In the genomic region with DNA sequence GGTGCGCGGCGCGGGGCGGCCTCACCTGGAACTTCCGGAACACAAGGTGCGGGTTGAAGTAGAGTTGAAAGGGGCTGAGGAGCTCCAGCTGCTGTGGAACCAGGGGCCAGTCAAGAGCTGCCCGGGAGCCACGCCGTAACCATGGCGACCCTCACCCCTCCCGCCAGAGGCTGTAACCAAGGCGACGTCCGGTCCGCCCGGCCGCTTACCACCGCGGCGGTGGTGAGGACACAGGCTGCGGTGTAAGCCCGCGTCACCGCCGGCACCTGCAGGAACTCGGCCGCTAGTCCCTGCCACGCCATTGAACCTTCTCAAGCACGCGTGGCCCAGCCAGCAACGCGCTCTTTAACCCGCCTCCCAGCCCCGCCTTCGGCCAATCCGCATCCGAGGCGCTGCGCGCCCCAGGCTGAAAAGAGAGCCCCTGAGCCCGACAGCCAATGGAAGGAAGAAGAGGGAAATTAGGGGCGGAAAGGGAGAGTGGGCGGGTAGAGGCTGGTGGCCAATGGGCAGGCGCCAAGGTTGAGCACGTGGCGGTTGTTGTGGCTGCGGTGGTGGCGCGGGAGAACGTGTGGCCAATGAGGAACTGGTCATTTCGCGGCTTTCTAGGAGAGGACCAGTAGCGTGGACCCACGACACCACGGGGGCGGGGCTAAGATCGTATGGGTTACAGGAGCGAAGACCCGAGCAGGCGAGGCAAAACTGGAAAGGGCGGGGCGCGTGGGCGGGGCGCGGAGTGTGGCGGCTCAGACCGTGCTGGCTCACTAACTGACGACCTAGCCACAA, we compare ENCODE assay signal across 8 cellular contexts. TPM values are rescaled to one million over a fixed set of nuclear protein-coding genes. Genes with fewer than 3 reads are reported as not detected.
DNase-seq lines count a peak whose midpoint lies in the region; ATAC-seq and TF ChIP-seq lines count a peak whose summit lies in the region.

Gene DERL3 (minus strand): TSS at position 321 of the 783 bp plus-strand sequence. CDS start 19 bp downstream, at position 302.

- in situ Hi-C loops in Panc1 (cut with HindIII; ENCODE audit: low pct_unique_long_range_greater_than_20kb, low sequenced_read_pairs): no loop called here

- peak within 1 kb of the TSS; percentile 93 for H3K4me3 Mint-ChIP-seq in activated T-helper 1 cell treated with anti-CD3 and anti-CD28 coated beads, Interleukin-12 subunit alpha, Interleukin-12 subunit beta, Interleukin-2, Interleukin-4 antibody, amounts not matched to agents 30 ng/mL and 10 ng/mL and 1 ng/mL, durations not matched to agents 14 hours and 24 hours and 36 hours
- peak within 1 kb of the TSS; percentile 80 to 98 (median 96) for H3K4me3 Mint-ChIP-seq in naive B cell

- H3K9me3 Mint-ChIP-seq in activated T-helper 1 cell treated with anti-CD3 and anti-CD28 coated beads, Interleukin-12 subunit alpha, Interleukin-12 subunit beta, Interleukin-2, Interleukin-4 antibody, amounts not matched to agents 30 ng/mL and 10 ng/mL and 1 ng/mL, durations not matched to agents 14 hours and 24 hours and 36 hours: no peaks in the 10 kb centered on the region
- no peaks in the 10 kb centered on the region for H3K9me3 Mint-ChIP-seq in naive B cell

- POLR2A ChIA-PET in Panc1 (lab: Charles Lee): no interaction called here

- H3K4me3 ChIP-seq in Panc1 (ENCODE audit: low read depth in 2 of 2, low read length in 2 of 2): peak within 1 kb of the TSS; percentile 30 to 49
- peak within 1 kb of the TSS in 2 of 4 experiments; percentile 29 to 36 for H3K4me3 ChIP-seq in fibroblast of lung (replicated peaks in 1 of 4; ENCODE audit: control extremely low read depth in 1 of 4, insufficient read depth in 1 of 4, low read depth in 3 of 4, low read length in 4 of 4)

- TF ChIP-seq CTCF in Panc1 (IDR thresholded peaks at IDR 0.05) (no peak), fibroblast of lung (conservative IDR thresholded peaks at IDR 0.05 in 1 of 2, IDR thresholded peaks at IDR 0.05 in 1 of 2; ENCODE audit: low read depth in 1 of 2, low read length in 2 of 2) (no peak)

- H3K4me1 ChIP-seq in Panc1 (ENCODE audit: control insufficient read depth, insufficient read depth, low read length) (no peaks in the 10 kb centered on the region), fibroblast of lung (ENCODE audit: control insufficient read depth, extremely low read depth, insufficient read depth, low read length) (no peaks in the 10 kb centered on the region)

- no peaks in the 10 kb centered on the region for H3K79me2 ChIP-seq in fibroblast of lung (ENCODE audit: control insufficient read depth, insufficient read depth, low read length)

- H3K27me3 ChIP-seq in Panc1 (ENCODE audit: control insufficient read depth, insufficient read depth, low read length) (no peaks in the 10 kb centered on the region), fibroblast of lung (ENCODE audit: control insufficient read depth, insufficient read depth, low read length) (no peaks in the 10 kb centered on the region)

- H3K27ac Mint-ChIP-seq in activated T-helper 1 cell treated with anti-CD3 and anti-CD28 coated beads, Interleukin-12 subunit alpha, Interleukin-12 subunit beta, Interleukin-2, Interleukin-4 antibody, amounts not matched to agents 30 ng/mL and 10 ng/mL and 1 ng/mL, durations not matched to agents 14 hours and 24 hours and 36 hours: peak within 1 kb of the TSS; percentile 97
- peak within 1 kb of the TSS; percentile 95 to 100 (median 98) for H3K27ac Mint-ChIP-seq in naive B cell

- peak within 1 kb of the TSS; percentile 71 for H3K4me2 ChIP-seq in fibroblast of lung (ENCODE audit: extremely low read depth, insufficient read depth, low read length)

- intact Hi-C loops in Panc1 (cut with micrococcal nuclease; ENCODE audit: unreplicated experiment): no loop called here
- intact Hi-C loops in activated T-helper 1 cell treated with anti-CD3 and anti-CD28 coated beads, Interleukin-12 subunit alpha, Interleukin-12 subunit beta, Interleukin-2, Interleukin-4 antibody, amounts not matched to agents 30 ng/mL and 10 ng/mL and 1 ng/mL, durations not matched to agents 14 hours and 24 hours and 36 hours (cut with micrococcal nuclease): loop anchor here (1.0 to 2.0 kb wide), 8 partner anchors 18 to 716 kb away; partner anchors contain the start of genes GUCD1, MIF, SLC2A11 and SNRPD3

- no TSS peak for BruUV-seq in Panc1 (replicated peaks; lab: Mats Ljungman, UMichigan)

- no peaks in the 10 kb centered on the region for H3K9me3 ChIP-seq in Panc1 (ENCODE audit: control insufficient read depth, insufficient read depth, low read depth, low read length)
- H3K9me3 ChIP-seq in fibroblast of lung (ENCODE audit: control insufficient read depth, insufficient read depth, low read depth, low read length): no peaks in the 10 kb centered on the region

- H3K36me3 Mint-ChIP-seq in activated T-helper 1 cell treated with anti-CD3 and anti-CD28 coated beads, Interleukin-12 subunit alpha, Interleukin-12 subunit beta, Interleukin-2, Interleukin-4 antibody, amounts not matched to agents 30 ng/mL and 10 ng/mL and 1 ng/mL, durations not matched to agents 14 hours and 24 hours and 36 hours (ENCODE audit: low read depth): peaks cover 5% of the 10 kb centered on the region
- H3K36me3 Mint-ChIP-seq in naive B cell: peaks cover 0 to 8% of the 10 kb centered on the region in 2 donors

- H3K27ac ChIP-seq in Panc1 (ENCODE audit: low read length) (no peak within 1 kb of the TSS), fibroblast of lung (ENCODE audit: insufficient read depth, low read length) (no peak within 1 kb of the TSS)

- CTCF ChIA-PET in Panc1 (lab: Charles Lee): no interaction called here

- H3K4me1 Mint-ChIP-seq in activated T-helper 1 cell treated with anti-CD3 and anti-CD28 coated beads, Interleukin-12 subunit alpha, Interleukin-12 subunit beta, Interleukin-2, Interleukin-4 antibody, amounts not matched to agents 30 ng/mL and 10 ng/mL and 1 ng/mL, durations not matched to agents 14 hours and 24 hours and 36 hours (ENCODE audit: low read depth): peaks cover 27% of the 10 kb centered on the region
- peaks cover 61 to 75% (median 74%) of the 10 kb centered on the region in 3 donors for H3K4me1 Mint-ChIP-seq in naive B cell

- no peaks in the 10 kb centered on the region for H4K20me1 ChIP-seq in fibroblast of lung (ENCODE audit: control insufficient read depth, extremely low read depth, insufficient read depth, low read length)

- H2AFZ ChIP-seq in fibroblast of lung (ENCODE audit: low read length): peak within 1 kb of the TSS; percentile 21

- peak; percentile 76 for ATAC-seq in GM21529 (IDR thresholded peaks at IDR 0.05; ENCODE audit: unreplicated experiment)
- ATAC-seq in Panc1: peak; percentile 91
- peak; percentile 73 to 79 for ATAC-seq in naive B cell (ENCODE audit: low read depth in 2 of 2)

- peak within 1 kb of the TSS; percentile 46 for H3K9ac ChIP-seq in fibroblast of lung (ENCODE audit: insufficient read depth, low read length)

- no peaks in the 10 kb centered on the region for H3K36me3 ChIP-seq in Panc1 (ENCODE audit: control insufficient read depth, insufficient read depth, low read length)
- peaks cover 12% of the 10 kb centered on the region for H3K36me3 ChIP-seq in fibroblast of lung (ENCODE audit: control insufficient read depth, insufficient read depth, low read length)

- H3K27me3 Mint-ChIP-seq in activated T-helper 1 cell treated with anti-CD3 and anti-CD28 coated beads, Interleukin-12 subunit alpha, Interleukin-12 subunit beta, Interleukin-2, Interleukin-4 antibody, amounts not matched to agents 30 ng/mL and 10 ng/mL and 1 ng/mL, durations not matched to agents 14 hours and 24 hours and 36 hours (ENCODE audit: insufficient read depth): peaks cover 3% of the 10 kb centered on the region
- no peaks in the 10 kb centered on the region for H3K27me3 Mint-ChIP-seq in naive B cell

- DNase-seq in DMS 273 (lab: John Stamatoyannopoulos, UW; ENCODE audit: unreplicated experiment) (peak; percentile 98), KG1 (lab: John Stamatoyannopoulos, UW) (peak; percentile 91), Panc1 (ENCODE audit: low read depth, low spot score) (peak; percentile 66), fibroblast of lung (ENCODE audit: low read depth in 2 of 2) (peak; percentile 96 to 98), naive B cell (peak; percentile 100)
- DNase-seq in activated T-helper 1 cell treated with anti-CD3 and anti-CD28 coated beads, Interleukin-12 subunit alpha, Interleukin-12 subunit beta, Interleukin-2, Interleukin-4 antibody, amounts not matched to agents 30 ng/mL and 10 ng/mL and 1 ng/mL, durations not matched to agents 14 hours and 24 hours and 36 hours (ENCODE audit: low spot score): peak; percentile 97
- DNase-seq in stimulated activated CD8-positive, alpha-beta memory T cell treated with anti-CD3 and anti-CD28 coated beads, Interleukin-7, amount 100 ng/mL, for 48 hours (ENCODE audit: extremely low read depth in 1 of 2, low read depth in 1 of 2): peak; percentile 94 to 98

RNA-seq across cellular contexts. Expression of gene DERL3, which starts in this region (rescaled TPM):
- total RNA-seq in Panc1 (2021; ENCODE audit: unreplicated experiment) (1.0 TPM), fibroblast of lung (under 0.01 and 0.50 TPM in 2 replicates)
- polyA plus RNA-seq in Panc1 (2012; ENCODE audit: insufficient read length): 0.73 TPM
- total RNA-seq in activated T-helper 1 cell treated with anti-CD3 and anti-CD28 coated beads, Interleukin-12 subunit alpha, Interleukin-12 subunit beta, Interleukin-2, Interleukin-4 antibody, amounts not matched to agents 30 ng/mL and 10 ng/mL and 1 ng/mL, durations not matched to agents 14 hours and 24 hours and 36 hours: 13.8 and 18.8 TPM in 2 replicates
- polyA plus RNA-seq in fibroblast of lung (0.42 and 0.55 TPM in 2 replicates), naive B cell (ENCODE audit: low read depth in 6 of 6) (10 to 100 TPM; 25.2 to 33.9 (median 26.4) TPM)
- polyA plus RNA-seq in fibroblast of lung (2012): 0.55 and 0.71 TPM in 2 replicates
- polyA minus RNA-seq in fibroblast of lung (ENCODE audit: low replicate concordance): 0.96 TPM in 1 of 2 replicates, not detected in the other

Comparison
In these comparisons a context has a peak if more than half of its experiments do, and no peak if none do; other contexts are left out.
1. RNA of gene DERL3 (polyA plus RNA-seq): 25.2 to 33.9 TPM in naive B cell; 0.42 to 0.71 TPM in fibroblast of lung; every median in the first group is over 10 times any median in the second.
2. Peak in DNase-seq, H3K9ac ChIP-seq and H3K4me2 ChIP-seq in fibroblast of lung; RNA of the gene not detected or under 1 TPM.
3. Peak in every context shown above with its lines, with median percentiles within 50 percentile points of each other: DNase-seq and ATAC-seq.